Comparison of ENCODE assay signal across 27 cellular contexts in the genomic region with DNA sequence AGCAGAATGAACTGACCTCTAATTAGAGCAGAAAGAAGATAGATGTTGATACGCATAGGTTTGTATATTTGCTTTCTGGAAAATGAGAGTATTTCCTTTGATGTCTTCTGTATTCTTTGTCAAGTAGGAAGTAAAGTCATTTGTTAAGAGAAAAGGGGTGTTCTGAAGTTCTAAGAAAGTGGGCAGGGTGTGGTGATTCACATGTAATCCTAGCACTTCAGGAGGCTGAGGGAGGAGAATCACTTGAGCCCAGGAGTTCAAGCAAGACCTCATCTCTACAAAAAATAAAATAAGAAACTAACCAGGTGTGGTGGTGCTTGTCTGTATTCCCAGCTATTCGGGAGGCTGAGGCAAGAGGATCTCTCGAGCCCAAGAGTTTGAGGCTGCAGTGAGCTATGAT. TPM values are rescaled to one million over a fixed set of nuclear protein-coding genes. Genes with fewer than 3 reads are reported as not detected.
A peak's percentile ranks its signal among the peaks of the same experiment; 100 is the strongest.
DNase-seq lines count a peak whose midpoint lies in the region; ATAC-seq and TF ChIP-seq lines count a peak whose summit lies in the region.
"Had no signal": no experiment of that assay in that cellular context is flagged by ENCODE, and none has a peak within 500 bp of the region (broad histone marks: within the 10 kb centered on the region; RNA-seq: fewer than 3 reads in every experiment).

No MANE protein-coding gene starts in this region.

- H4K91ac ChIP-seq in mesenchymal stem cell (ENCODE audit: low read length), result no peak overlapping the region

- H3K4me1 Mint-ChIP-seq in activated CD4-positive, alpha-beta T cell treated with anti-CD3 and anti-CD28 coated beads for 36 hours, result peaks cover 31% of the 10 kb centered on the region
- H3K4me1 Mint-ChIP-seq in CD4-positive, alpha-beta memory T cell, result peaks cover 28 to 48% (median 37%) of the 10 kb centered on the region in 4 donors
- peaks cover 43% of the 10 kb centered on the region for H3K4me1 Mint-ChIP-seq in activated CD4-positive, alpha-beta memory T cell treated with anti-CD3 and anti-CD28 coated beads for 36 hours (ENCODE audit: low read depth)

- H3K27me3 ChIP-seq in CD4-positive, alpha-beta memory T cell (ENCODE audit: insufficient read depth, low read length), result no peaks in the 10 kb centered on the region
- no peaks in the 10 kb centered on the region for H3K27me3 ChIP-seq in mesenchymal stem cell (ENCODE audit: control insufficient read depth in 1 of 2, insufficient read depth in 1 of 2, low read length in 2 of 2)
- no peaks in the 10 kb centered on the region for H3K27me3 ChIP-seq in brain microvascular endothelial cell (replicated peaks)
- H3K27me3 ChIP-seq: body of pancreas, foreskin keratinocyte, spleen had no signal

- no peak overlapping the region for H2BK15ac ChIP-seq in mesenchymal stem cell (ENCODE audit: low read depth, poor library complexity, severe bottlenecking)

- POLR2A ChIA-PET in activated CD4-positive, alpha-beta T cell treated with anti-CD3 and anti-CD28 coated beads for 36 hours (lab: Charles Lee), result no interaction called here
- POLR2A ChIA-PET in CD4-positive, alpha-beta memory T cell (lab: Charles Lee; ENCODE audit: partially characterized antibody), result interaction anchor here (1.1 to 1.6 kb wide), 2 partner anchors 11 to 67 kb away, joined by 3 read pairs; partner anchors contain the start of genes ITFG2 and TULP3
- POLR2A ChIA-PET in activated CD4-positive, alpha-beta memory T cell treated with anti-CD3 and anti-CD28 coated beads for 36 hours (lab: Charles Lee), result interaction anchor here (1.4 kb wide), 1 partner anchor 11 kb away, joined by 6 read pairs; the partner anchor contains the start of gene TULP3

- no peak overlapping the region for H2AK5ac ChIP-seq in mesenchymal stem cell (ENCODE audit: low read length, severe bottlenecking)

- no peaks in the 10 kb centered on the region for H3K27me3 Mint-ChIP-seq in activated CD4-positive, alpha-beta T cell treated with anti-CD3 and anti-CD28 coated beads for 36 hours
- H3K27me3 Mint-ChIP-seq in CD4-positive, alpha-beta memory T cell, result no peaks in the 10 kb centered on the region
- no peaks in the 10 kb centered on the region for H3K27me3 Mint-ChIP-seq in activated CD4-positive, alpha-beta memory T cell treated with anti-CD3 and anti-CD28 coated beads for 36 hours

- no peak overlapping the region for H3K23ac ChIP-seq in mesenchymal stem cell (ENCODE audit: low read length in 2 of 2)

- H4K8ac ChIP-seq in mesenchymal stem cell (ENCODE audit: low read length), result no peak overlapping the region

- H3K18ac ChIP-seq in mesenchymal stem cell (ENCODE audit: low read depth in 1 of 2, low read length in 2 of 2), result no peak overlapping the region

- no peak overlapping the region for H2BK12ac ChIP-seq in mesenchymal stem cell (ENCODE audit: low read length in 2 of 2)

- peak overlapping the region; percentile 42 for H3K27ac Mint-ChIP-seq in activated CD4-positive, alpha-beta T cell treated with anti-CD3 and anti-CD28 coated beads for 36 hours
- peak overlapping the region in 4 of 7 donors; percentile 12 to 98 (median 61) for H3K27ac Mint-ChIP-seq in CD4-positive, alpha-beta memory T cell
- H3K27ac Mint-ChIP-seq in activated CD4-positive, alpha-beta memory T cell treated with anti-CD3 and anti-CD28 coated beads for 36 hours, result peak overlapping the region; percentile 67
- H3K27ac Mint-ChIP-seq: nephron progenitor cell had no signal

- H3K9ac ChIP-seq in mesenchymal stem cell (ENCODE audit: low read length), result peak overlapping the region; percentile 0

- CTCF ChIA-PET in activated CD4-positive, alpha-beta T cell treated with anti-CD3 and anti-CD28 coated beads for 36 hours (lab: Charles Lee), result interaction anchor here (1.2 to 1.5 kb wide), 3 partner anchors 11 to 64 kb away, joined by 5 to 7 read pairs (median 7); no protein-coding TSS in a partner anchor
- CTCF ChIA-PET in CD4-positive, alpha-beta memory T cell (lab: Charles Lee; ENCODE audit: partially characterized antibody), result interaction anchor here (0.8 kb wide), 1 partner anchor 95 kb away, joined by 3 read pairs; no protein-coding TSS in a partner anchor
- CTCF ChIA-PET in activated CD4-positive, alpha-beta memory T cell treated with anti-CD3 and anti-CD28 coated beads for 36 hours (lab: Charles Lee), result interaction anchor here (1.1 kb wide), 1 partner anchor 26 kb away, joined by 3 read pairs; no protein-coding TSS in a partner anchor

- H3K4me3 Mint-ChIP-seq in activated CD4-positive, alpha-beta T cell treated with anti-CD3 and anti-CD28 coated beads for 36 hours, result no peak overlapping the region
- peak overlapping the region in 6 of 8 donors; percentile 34 to 99 (median 60) for H3K4me3 Mint-ChIP-seq in CD4-positive, alpha-beta memory T cell
- peak overlapping the region; percentile 42 for H3K4me3 Mint-ChIP-seq in activated CD4-positive, alpha-beta memory T cell treated with anti-CD3 and anti-CD28 coated beads for 36 hours

- H3K4me2 ChIP-seq in mesenchymal stem cell (ENCODE audit: low read length, poor library complexity, severe bottlenecking), result no peak overlapping the region

- peaks cover 38% of the 10 kb centered on the region for H3K4me1 ChIP-seq in CD4-positive, alpha-beta memory T cell (ENCODE audit: insufficient read depth, low read length)
- H3K4me1 ChIP-seq in mesenchymal stem cell (ENCODE audit: control insufficient read depth, insufficient read depth, low read depth, low read length), result peaks cover 10% of the 10 kb centered on the region

- no peak overlapping the region for H3K4ac ChIP-seq in mesenchymal stem cell (ENCODE audit: low read depth in 1 of 2, low read length in 2 of 2)

- no peak for DNase-seq in activated CD4-positive, alpha-beta T cell treated with anti-CD3 and anti-CD28 coated beads for 36 hours
- DNase-seq in activated CD4-positive, alpha-beta T cell treated with anti-CD3 and anti-CD28 coated beads for 1 hour, result no peak
- no peak for DNase-seq in CD4-positive, alpha-beta memory T cell
- DNase-seq in activated CD4-positive, alpha-beta memory T cell treated with anti-CD3 and anti-CD28 coated beads for 36 hours, result peak; percentile 34
- DNase-seq in mesenchymal stem cell, result no peak
- DNase-seq in activated gamma-delta T cell (lab: John Stamatoyannopoulos, UW), result no peak
- no peak for DNase-seq in brain microvascular endothelial cell
- DNase-seq: activated CD4-positive, alpha-beta T cell treated with anti-CD3 and anti-CD28 coated beads, Interleukin-2, amount 50 U/mL, for 4 hours; activated effector memory CD4-positive, alpha-beta T cell treated with Interleukin-2 at 50 U/mL for 16 hours; body of pancreas; cortex of kidney; DMS79 treated with DMSO at 0.1 percent for 48 hours; foreskin keratinocyte; NCI-H1436; NCI-H2171 treated with DMSO at 0.1 percent for 48 hours; NCI-H748 treated with DMSO at 0.1 percent for 48 hours; nephron progenitor cell; T-helper 9 cell had no signal

- H2BK120ac ChIP-seq in mesenchymal stem cell (ENCODE audit: low read depth, low read length), result no peak overlapping the region

- in situ Hi-C loops in brain microvascular endothelial cell (cut with HindIII; ENCODE audit: low pct_ligation_motif_present, low sequenced_read_pairs), result no loop called here

- no peak overlapping the region for H2BK5ac ChIP-seq in mesenchymal stem cell (ENCODE audit: low read depth, low read length, poor library complexity, severe bottlenecking)

- H3K36me3 ChIP-seq in CD4-positive, alpha-beta memory T cell (ENCODE audit: insufficient read depth, low read length), result no peaks in the 10 kb centered on the region
- peaks cover 0 to 8% of the 10 kb centered on the region in 2 experiments for H3K36me3 ChIP-seq in mesenchymal stem cell (ENCODE audit: control insufficient read depth in 1 of 2, insufficient read depth in 2 of 2, low read depth in 1 of 2, low read length in 2 of 2)
- no peaks in the 10 kb centered on the region for H3K36me3 ChIP-seq in brain microvascular endothelial cell (replicated peaks)

- peaks cover 19% of the 10 kb centered on the region for H3K79me1 ChIP-seq in mesenchymal stem cell (replicated peaks; ENCODE audit: low read length, poor library complexity, severe bottlenecking)

- no peak overlapping the region for H3K14ac ChIP-seq in mesenchymal stem cell (ENCODE audit: low read length in 2 of 2)

- TF ChIP-seq CTCF in brain microvascular endothelial cell (IDR thresholded peaks at IDR 0.05; ENCODE audit: low read depth, low read length, missing control alignments), result no peak

- H3K27ac ChIP-seq in CD4-positive, alpha-beta memory T cell (ENCODE audit: low read depth, low read length), result no peak overlapping the region
- H3K27ac ChIP-seq in mesenchymal stem cell (ENCODE audit: low read length, poor library complexity, severe bottlenecking) (no peak overlapping the region), brain microvascular endothelial cell (no peak overlapping the region)
- H3K27ac ChIP-seq: body of pancreas, C4-2B, foreskin keratinocyte, spleen had no signal

- intact Hi-C loops in activated CD4-positive, alpha-beta T cell treated with anti-CD3 and anti-CD28 coated beads for 36 hours (cut with DNase I, micrococcal nuclease), result loop anchor here (5.0 to 10.0 kb wide), 4 partner anchors 165 to 992 kb away; partner anchors contain the start of genes DCP1B (in 1 of the 2) and PARP11 (in 1 of the 2)
- intact Hi-C loops in CD4-positive, alpha-beta memory T cell (cut with micrococcal nuclease), result loop anchor here (5.0 kb wide), 1 partner anchor 188 kb away; no protein-coding TSS in a partner anchor
- intact Hi-C loops in activated CD4-positive, alpha-beta memory T cell treated with anti-CD3 and anti-CD28 coated beads for 36 hours (cut with micrococcal nuclease), result loop anchor here (10.0 kb wide), 1 partner anchor 875 kb away; the partner anchor contains the start of gene CRACR2A

- H2AFZ ChIP-seq in mesenchymal stem cell (ENCODE audit: low read depth, low read length), result no peak overlapping the region

- H3K9me3 Mint-ChIP-seq in activated CD4-positive, alpha-beta T cell treated with anti-CD3 and anti-CD28 coated beads for 36 hours (ENCODE audit: low read depth), result no peaks in the 10 kb centered on the region
- no peaks in the 10 kb centered on the region for H3K9me3 Mint-ChIP-seq in CD4-positive, alpha-beta memory T cell
- no peaks in the 10 kb centered on the region for H3K9me3 Mint-ChIP-seq in activated CD4-positive, alpha-beta memory T cell treated with anti-CD3 and anti-CD28 coated beads for 36 hours
- H3K9me3 Mint-ChIP-seq: nephron progenitor cell had no signal

- no peak overlapping the region for H3K4me3 ChIP-seq in CD4-positive, alpha-beta memory T cell (ENCODE audit: low read length in 2 of 2)
- H3K4me3 ChIP-seq in mesenchymal stem cell (ENCODE audit: insufficient read depth in 1 of 2, low read depth in 1 of 2, low read length in 2 of 2), result no peak overlapping the region
- H3K4me3 ChIP-seq in brain microvascular endothelial cell (ENCODE audit: low read depth, low read length), result no peak overlapping the region
- H3K4me3 ChIP-seq: body of pancreas, spleen had no signal

- 100% methylated on average over 3 of the region's 3 CpGs for WGBS in mesenchymal stem cell

- H3K36me3 Mint-ChIP-seq in activated CD4-positive, alpha-beta T cell treated with anti-CD3 and anti-CD28 coated beads for 36 hours (ENCODE audit: low read depth), result peaks cover 39% of the 10 kb centered on the region
- H3K36me3 Mint-ChIP-seq in CD4-positive, alpha-beta memory T cell, result peaks cover under 1 to 21% of the 10 kb centered on the region in 2 donors
- H3K36me3 Mint-ChIP-seq in activated CD4-positive, alpha-beta memory T cell treated with anti-CD3 and anti-CD28 coated beads for 36 hours, result peaks cover 41% of the 10 kb centered on the region

- H3K9me3 ChIP-seq in CD4-positive, alpha-beta memory T cell (ENCODE audit: control insufficient read depth in 1 of 2, low read length in 2 of 2), result no peaks in the 10 kb centered on the region
- H3K9me3 ChIP-seq in mesenchymal stem cell (ENCODE audit: control insufficient read depth, low read length), result no peaks in the 10 kb centered on the region
- H3K9me3 ChIP-seq: body of pancreas, spleen had no signal

- ATAC-seq in activated CD4-positive, alpha-beta T cell treated with anti-CD3 and anti-CD28 coated beads for 36 hours, result peak; percentile 28
- ATAC-seq in HG02610 (IDR thresholded peaks at IDR 0.05; ENCODE audit: unreplicated experiment), result no peak
- ATAC-seq: body of pancreas, foreskin keratinocyte had no signal

RNA-seq across cellular contexts. Expression of gene RHNO1, which starts 2.8 kb away (rescaled TPM):
- total RNA-seq in activated CD4-positive, alpha-beta T cell treated with anti-CD3 and anti-CD28 coated beads for 36 hours, result 10 to 100 TPM; 61.1 to 91.4 TPM
- 10 to 100 TPM; 31.2 to 35.7 TPM for total RNA-seq in CD4-positive, alpha-beta memory T cell
- 100 to 1,000 TPM in 1 of 2 donors, 10 to 100 TPM in 1; 58.5 to 107 TPM for polyA plus RNA-seq in CD4-positive, alpha-beta memory T cell
- 10 to 100 TPM; 68.0 to 80.2 TPM for total RNA-seq in activated CD4-positive, alpha-beta memory T cell treated with anti-CD3 and anti-CD28 coated beads for 36 hours
- polyA plus RNA-seq in mesenchymal stem cell (2013, experiment 1 of 2), result 40.6 TPM
- polyA plus RNA-seq in mesenchymal stem cell (2013, experiment 2 of 2), result 39.7 TPM

RNA-seq across cellular contexts. Expression of gene FOXM1, which starts 2.9 kb away (rescaled TPM):
- total RNA-seq in activated CD4-positive, alpha-beta T cell treated with anti-CD3 and anti-CD28 coated beads for 36 hours, result 10 to 100 TPM; 74.5 to 92.3 TPM
- under 1 TPM; 0.30 to 0.44 TPM for total RNA-seq in CD4-positive, alpha-beta memory T cell
- under 1 TPM in 1 of 2 donors, not detected in 1; 0.30 TPM for polyA plus RNA-seq in CD4-positive, alpha-beta memory T cell
- total RNA-seq in activated CD4-positive, alpha-beta memory T cell treated with anti-CD3 and anti-CD28 coated beads for 36 hours, result 10 to 100 TPM; 79.3 to 80.0 TPM
- polyA plus RNA-seq in mesenchymal stem cell (2013, experiment 1 of 2), result 13.5 TPM
- polyA plus RNA-seq in mesenchymal stem cell (2013, experiment 2 of 2), result 12.7 TPM

RNA-seq across cellular contexts. Expression of gene TULP3, which starts 10.8 kb away (rescaled TPM):
- 1 to 10 TPM; 5.9 to 7.3 TPM for total RNA-seq in activated CD4-positive, alpha-beta T cell treated with anti-CD3 and anti-CD28 coated beads for 36 hours
- 1 to 10 TPM; 6.7 to 9.1 TPM for total RNA-seq in CD4-positive, alpha-beta memory T cell
- polyA plus RNA-seq in CD4-positive, alpha-beta memory T cell, result 10 to 100 TPM in 1 of 2 donors, 1 to 10 TPM in 1; 8.4 to 10.0 TPM
- 1 to 10 TPM; 5.5 to 6.5 TPM for total RNA-seq in activated CD4-positive, alpha-beta memory T cell treated with anti-CD3 and anti-CD28 coated beads for 36 hours
- 44.7 TPM for polyA plus RNA-seq in mesenchymal stem cell (2013, experiment 1 of 2)
- polyA plus RNA-seq in mesenchymal stem cell (2013, experiment 2 of 2), result 44.0 TPM

RNA-seq across cellular contexts. Expression of gene TEX52, which starts 23.0 kb away (rescaled TPM):
- total RNA-seq in activated CD4-positive, alpha-beta T cell treated with anti-CD3 and anti-CD28 coated beads for 36 hours, result under 1 TPM in 1 of 2 experiments, not detected in 1; 0.16 TPM
- not detected for total RNA-seq in CD4-positive, alpha-beta memory T cell
- polyA plus RNA-seq in CD4-positive, alpha-beta memory T cell, result not detected
- under 1 TPM in 1 of 2 experiments, not detected in 1; 0.19 TPM for total RNA-seq in activated CD4-positive, alpha-beta memory T cell treated with anti-CD3 and anti-CD28 coated beads for 36 hours
- polyA plus RNA-seq in mesenchymal stem cell (2013, experiment 1 of 2), result not detected
- polyA plus RNA-seq in mesenchymal stem cell (2013, experiment 2 of 2), result not detected
- total RNA-seq: body of pancreas, foreskin keratinocyte, HT1080, kidney epithelial cell, LHCN-M2, pulmonary artery endothelial cell, SK-MEL-5, spleen had no signal
- polyA plus RNA-seq: foreskin keratinocyte, spleen, thymus had no signal

RNA-seq across cellular contexts. Expression of gene NRIP2, which starts 45.0 kb away (rescaled TPM):
- total RNA-seq in activated CD4-positive, alpha-beta T cell treated with anti-CD3 and anti-CD28 coated beads for 36 hours, result not detected
- total RNA-seq in CD4-positive, alpha-beta memory T cell, result not detected
- 1 to 10 TPM in 1 of 2 donors, under 1 TPM in 1; 0.29 to 2.0 TPM for polyA plus RNA-seq in CD4-positive, alpha-beta memory T cell
- total RNA-seq in activated CD4-positive, alpha-beta memory T cell treated with anti-CD3 and anti-CD28 coated beads for 36 hours, result not detected
- 0.06 TPM for polyA plus RNA-seq in mesenchymal stem cell (2013, experiment 1 of 2)
- 0.04 TPM for polyA plus RNA-seq in mesenchymal stem cell (2013, experiment 2 of 2)
- total RNA-seq: foreskin keratinocyte, HT1080, kidney epithelial cell, LHCN-M2, pulmonary artery endothelial cell, SK-MEL-5 had no signal
- polyA plus RNA-seq: foreskin keratinocyte had no signal

Comparison
In these comparisons a context has a peak if more than half of its experiments do, and no peak if none do; other contexts are left out.
1. RNA of gene FOXM1, which starts 2.9 kb away (total RNA-seq): 74.5 to 92.3 TPM in activated CD4-positive, alpha-beta T cell treated with anti-CD3 and anti-CD28 coated beads for 36 hours and 79.3 to 80.0 TPM in activated CD4-positive, alpha-beta memory T cell treated with anti-CD3 and anti-CD28 coated beads for 36 hours; 0.30 to 0.44 TPM in CD4-positive, alpha-beta memory T cell; every median in the first group is over 10 times any median in the second.
2. Peak in every context shown above with its lines, with median percentiles within 50 percentile points of each other: H3K27ac Mint-ChIP-seq.